In the genomic region with DNA sequence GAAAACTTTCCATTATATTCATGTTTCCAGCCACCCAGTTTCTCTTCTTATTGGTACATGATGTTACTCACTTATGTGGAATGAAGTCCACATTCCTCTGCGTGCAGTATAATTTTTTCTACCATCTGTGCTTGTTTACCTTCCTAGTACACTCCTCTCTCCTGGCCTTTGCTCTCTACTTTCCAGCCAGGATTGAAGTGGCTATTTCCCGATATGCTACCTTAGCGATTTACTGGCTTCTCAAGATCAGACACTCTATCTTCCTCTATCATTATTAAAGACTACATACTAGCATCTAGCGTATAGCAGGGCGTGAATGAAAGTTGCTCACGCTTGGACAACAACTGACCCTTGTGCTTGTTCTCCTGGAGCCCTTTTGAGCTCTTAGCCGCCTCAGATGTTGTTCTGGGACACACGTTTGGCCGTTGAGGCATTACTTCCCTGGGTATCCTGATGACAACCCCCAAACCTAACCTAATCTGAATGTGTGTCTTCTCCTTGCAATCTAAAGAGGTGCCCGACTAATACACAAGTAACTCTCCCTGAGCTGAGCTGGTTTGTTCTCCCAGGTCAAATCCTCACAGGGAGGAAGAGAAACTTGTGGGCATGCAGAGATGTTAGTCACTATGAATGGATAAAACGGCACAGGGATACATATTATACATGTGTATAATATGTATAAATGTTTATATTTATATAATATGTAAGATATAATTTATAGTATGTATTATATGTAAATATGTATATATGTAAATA, we compare ENCODE assay signal across 1 cellular context.
A peak's percentile ranks its signal among the peaks of the same experiment; 100 is the strongest.
TF ChIP-seq lines count a peak whose summit lies in the region.

No MANE protein-coding gene starts in this region.

TF ChIP-seq in HepG2, 621 proteins besides CTCF, POLR2A, EP300 and RAD21 (continued from another document and continues in another):
- TF ChIP-seq, protein P1, sequence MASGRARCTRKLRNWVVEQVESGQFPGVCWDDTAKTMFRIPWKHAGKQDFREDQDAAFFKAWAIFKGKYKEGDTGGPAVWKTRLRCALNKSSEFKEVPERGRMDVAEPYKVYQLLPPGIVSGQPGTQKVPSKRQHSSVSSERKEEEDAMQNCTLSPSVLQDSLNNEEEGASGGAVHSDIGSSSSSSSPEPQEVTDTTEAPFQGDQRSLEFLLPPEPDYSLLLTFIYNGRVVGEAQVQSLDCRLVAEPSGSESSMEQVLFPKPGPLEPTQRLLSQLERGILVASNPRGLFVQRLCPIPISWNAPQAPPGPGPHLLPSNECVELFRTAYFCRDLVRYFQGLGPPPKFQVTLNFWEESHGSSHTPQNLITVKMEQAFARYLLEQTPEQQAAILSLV (CRISPR knock-in tag; IDR thresholded peaks at IDR 0.05; ENCODE audit: borderline replicate concordance): no peak
- no peak for TF ChIP-seq NR2C2 (CRISPR knock-in tag; IDR thresholded peaks at IDR 0.05; ENCODE audit: borderline replicate concordance)
- TF ChIP-seq SATB2 (CRISPR knock-in tag; IDR thresholded peaks at IDR 0.05): no peak
- no peak for TF ChIP-seq ATF6 (CRISPR knock-in tag; conservative IDR thresholded peaks at IDR 0.05)
- TF ChIP-seq ZMAT3 (CRISPR knock-in tag; conservative IDR thresholded peaks at IDR 0.05): no peak
- 0 out of 2 replicates have a peak, but pooled peaks have one; percentile 34 for TF ChIP-seq TCF7 (IDR thresholded peaks at IDR 0.05; ENCODE audit: low read depth)
- TF ChIP-seq JUND (CRISPR knock-in tag; IDR thresholded peaks at IDR 0.05): 0 out of 2 replicates have a peak, but pooled peaks have one; percentile 33
- no peak for TF ChIP-seq HIVEP1 (CRISPR knock-in tag; IDR thresholded peaks at IDR 0.05)
- no peak for TF ChIP-seq CREB1 (IDR thresholded peaks at IDR 0.05)
- TF ChIP-seq CREB1 (CRISPR knock-in tag; IDR thresholded peaks at IDR 0.05): peak; percentile 53; the same call in 1 of the 2 replicates
- TF ChIP-seq ZNF841 (CRISPR knock-in tag; IDR thresholded peaks at IDR 0.05; ENCODE audit: borderline replicate concordance): no peak
- no peak for TF ChIP-seq TMF1 (CRISPR knock-in tag; IDR thresholded peaks at IDR 0.05; ENCODE audit: low read depth)
- no peak for TF ChIP-seq ZNF253 (CRISPR knock-in tag; IDR thresholded peaks at IDR 0.05; ENCODE audit: borderline replicate concordance)
- no peak for TF ChIP-seq KIAA2018 (CRISPR knock-in tag; IDR thresholded peaks at IDR 0.05; ENCODE audit: borderline replicate concordance)
- TF ChIP-seq CHD2 (IDR thresholded peaks at IDR 0.05; ENCODE audit: low read depth, low read length): no peak
- peak; percentile 56 for TF ChIP-seq MED1 (CRISPR knock-in tag; IDR thresholded peaks at IDR 0.05)
- TF ChIP-seq HES4 (CRISPR knock-in tag; IDR thresholded peaks at IDR 0.05; ENCODE audit: borderline replicate concordance): no peak
- no peak for TF ChIP-seq ZNF691 (CRISPR knock-in tag; IDR thresholded peaks at IDR 0.05; ENCODE audit: borderline replicate concordance, low read depth)
- TF ChIP-seq SETDB1 (CRISPR knock-in tag; IDR thresholded peaks at IDR 0.05; ENCODE audit: borderline replicate concordance): no peak
- no peak for TF ChIP-seq SAFB2 (CRISPR knock-in tag; IDR thresholded peaks at IDR 0.05; ENCODE audit: borderline replicate concordance, low read depth)
- TF ChIP-seq, protein P2, sequence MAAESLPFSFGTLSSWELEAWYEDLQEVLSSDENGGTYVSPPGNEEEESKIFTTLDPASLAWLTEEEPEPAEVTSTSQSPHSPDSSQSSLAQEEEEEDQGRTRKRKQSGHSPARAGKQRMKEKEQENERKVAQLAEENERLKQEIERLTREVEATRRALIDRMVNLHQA (CRISPR knock-in tag; IDR thresholded peaks at IDR 0.05): no peak
- no peak for TF ChIP-seq PAX8 (CRISPR knock-in tag; IDR thresholded peaks at IDR 0.05; ENCODE audit: borderline replicate concordance)
- no peak for TF ChIP-seq ZNF563 (CRISPR knock-in tag; IDR thresholded peaks at IDR 0.05)
- no peak for TF ChIP-seq ZBTB26 (CRISPR knock-in tag; IDR thresholded peaks at IDR 0.05; ENCODE audit: borderline replicate concordance)
- TF ChIP-seq FIP1L1 (IDR thresholded peaks at IDR 0.05; ENCODE audit: borderline replicate concordance, insufficient read depth, low read depth, low read length): no peak
- TF ChIP-seq, protein P3, sequence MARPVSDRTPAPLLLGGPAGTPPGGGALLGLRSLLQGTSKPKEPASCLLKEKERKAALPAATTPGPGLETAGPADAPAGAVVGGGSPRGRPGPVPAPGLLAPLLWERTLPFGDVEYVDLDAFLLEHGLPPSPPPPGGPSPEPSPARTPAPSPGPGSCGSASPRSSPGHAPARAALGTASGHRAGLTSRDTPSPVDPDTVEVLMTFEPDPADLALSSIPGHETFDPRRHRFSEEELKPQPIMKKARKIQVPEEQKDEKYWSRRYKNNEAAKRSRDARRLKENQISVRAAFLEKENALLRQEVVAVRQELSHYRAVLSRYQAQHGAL (CRISPR knock-in tag; IDR thresholded peaks at IDR 0.05; ENCODE audit: not compliant biosample characterization): no peak
- TF ChIP-seq REXO4 (CRISPR knock-in tag; IDR thresholded peaks at IDR 0.05; ENCODE audit: borderline replicate concordance): no peak
- no peak for TF ChIP-seq MBD4 (IDR thresholded peaks at IDR 0.05; ENCODE audit: borderline replicate concordance, low read length)
- TF ChIP-seq ZNF430 (CRISPR knock-in tag; IDR thresholded peaks at IDR 0.05): no peak
- no peak for TF ChIP-seq NFRKB (IDR thresholded peaks at IDR 0.05)
- no peak for TF ChIP-seq ZNF432 (CRISPR knock-in tag; IDR thresholded peaks at IDR 0.05; ENCODE audit: borderline replicate concordance)
- TF ChIP-seq ZNF468 (CRISPR knock-in tag; IDR thresholded peaks at IDR 0.05): no peak
- TF ChIP-seq ARID2 (CRISPR knock-in tag; IDR thresholded peaks at IDR 0.05; ENCODE audit: borderline replicate concordance): no peak
- TF ChIP-seq NFIB (CRISPR knock-in tag; IDR thresholded peaks at IDR 0.05; ENCODE audit: borderline replicate concordance): no peak
- TF ChIP-seq AKAP8 (CRISPR knock-in tag; IDR thresholded peaks at IDR 0.05): no peak
- TF ChIP-seq GATAD2A (CRISPR knock-in tag; IDR thresholded peaks at IDR 0.05): peak; percentile 67; the same call in 1 of the 2 replicates
- TF ChIP-seq ZNF878 (CRISPR knock-in tag; IDR thresholded peaks at IDR 0.05): no peak; the same call in 1 of the 2 replicates
- no peak for TF ChIP-seq IKZF1 (IDR thresholded peaks at IDR 0.05)
- 0 out of 2 replicates have a peak, but pooled peaks have one; percentile 12 for TF ChIP-seq HMG20B (CRISPR knock-in tag; conservative IDR thresholded peaks at IDR 0.05)
- no peak for TF ChIP-seq NR3C1 (CRISPR knock-in tag; IDR thresholded peaks at IDR 0.05)
- TF ChIP-seq ZNF576 (CRISPR knock-in tag; IDR thresholded peaks at IDR 0.05): no peak
- TF ChIP-seq HNRNPH1 (optimal IDR thresholded peaks at IDR 0.05; ENCODE audit: low read depth, low read length): no peak
- TF ChIP-seq ZNF746 (CRISPR knock-in tag; IDR thresholded peaks at IDR 0.05): no peak
- TF ChIP-seq SMAD1 (CRISPR knock-in tag; IDR thresholded peaks at IDR 0.05; ENCODE audit: borderline replicate concordance, low read depth): no peak
